28 cellular contexts compared by ENCODE assay signal in genomic region chrX:130801901-130802300, GRCh38.
DNase-seq lines count a peak whose midpoint lies in the region; TF ChIP-seq lines count a peak whose summit lies in the region.
"Had no signal": no experiment of that assay in that cellular context is flagged by ENCODE, and none has a peak within 500 bp of the region (broad histone marks: within the 10 kb centered on the region; RNA-seq: fewer than 3 reads in every experiment).

No MANE protein-coding gene starts in this region.

- H3K36me3 Mint-ChIP-seq in HFFc6 (ENCODE audit: low read depth), result no peaks in the 10 kb centered on the region
- H3K36me3 Mint-ChIP-seq: activated CD8-positive, alpha-beta memory T cell treated with anti-CD3 and anti-CD28 coated beads, Interleukin-2, amount 10 ng/mL, durations not matched to agents 7 days and 5 days; stimulated activated memory B cell treated with anti-CD40 and anti-IgM and Interleukin-4, amounts not matched to agents 10 μg/mL and 1 μg/mL and 100 μg/mL, for 72 hours had no signal

- TF ChIP-seq CTCF in cardiac fibroblast (IDR thresholded peaks at IDR 0.05; ENCODE audit: low read depth, low read length) (no peak), HFFc6 (IDR thresholded peaks at IDR 0.05) (no peak)

- peaks cover 21% of the 10 kb centered on the region for H3K4me1 Mint-ChIP-seq in HFFc6 (ENCODE audit: low read depth)
- H3K4me1 Mint-ChIP-seq: activated CD8-positive, alpha-beta memory T cell treated with anti-CD3 and anti-CD28 coated beads, Interleukin-2, amount 10 ng/mL, durations not matched to agents 7 days and 5 days; activated naive CD8-positive, alpha-beta T cell treated with anti-CD3 and anti-CD28 coated beads, Interleukin-2, amount 50 U/mL, for 24 hours; central memory CD8-positive, alpha-beta T cell; stimulated activated memory B cell treated with anti-CD40 and anti-IgM and Interleukin-4, amounts not matched to agents 10 μg/mL and 1 μg/mL and 100 μg/mL, for 72 hours had no signal

- H3K4me3 ChIP-seq in cardiac fibroblast (replicated peaks in 1 of 2; ENCODE audit: low read depth in 2 of 2, low read length in 2 of 2), result no peak overlapping the region
- H3K4me3 ChIP-seq: BLaER1, esophagus squamous epithelium, ovary, transverse colon had no signal

- no peaks in the 10 kb centered on the region for H3K27me3 Mint-ChIP-seq in HFFc6 (ENCODE audit: insufficient read depth)
- H3K27me3 Mint-ChIP-seq: activated CD8-positive, alpha-beta memory T cell treated with anti-CD3 and anti-CD28 coated beads, Interleukin-2, amount 10 ng/mL, durations not matched to agents 7 days and 5 days; activated naive CD8-positive, alpha-beta T cell treated with anti-CD3 and anti-CD28 coated beads, Interleukin-2, amount 50 U/mL, for 24 hours; central memory CD8-positive, alpha-beta T cell; stimulated activated memory B cell treated with anti-CD40 and anti-IgM and Interleukin-4, amounts not matched to agents 10 μg/mL and 1 μg/mL and 100 μg/mL, for 72 hours had no signal

- H3K27ac Mint-ChIP-seq in HFFc6, result no peak overlapping the region
- H3K27ac Mint-ChIP-seq: activated CD8-positive, alpha-beta memory T cell treated with anti-CD3 and anti-CD28 coated beads, Interleukin-2, amount 10 ng/mL, durations not matched to agents 7 days and 5 days; activated naive CD8-positive, alpha-beta T cell treated with anti-CD3 and anti-CD28 coated beads, Interleukin-2, amount 50 U/mL, for 24 hours; nephron progenitor cell; stimulated activated memory B cell treated with anti-CD40 and anti-IgM and Interleukin-4, amounts not matched to agents 10 μg/mL and 1 μg/mL and 100 μg/mL, for 72 hours had no signal

- H3K9me3 Mint-ChIP-seq in HFFc6, result no peaks in the 10 kb centered on the region
- H3K9me3 Mint-ChIP-seq: activated naive CD8-positive, alpha-beta T cell treated with anti-CD3 and anti-CD28 coated beads, Interleukin-2, amount 50 U/mL, for 24 hours; central memory CD8-positive, alpha-beta T cell; nephron progenitor cell; stimulated activated memory B cell treated with anti-CD40 and anti-IgM and Interleukin-4, amounts not matched to agents 10 μg/mL and 1 μg/mL and 100 μg/mL, for 72 hours had no signal

- peak; percentile 1 for DNase-seq in GM03348 (ENCODE audit: low spot score)
- DNase-seq in OCI-M1 (lab: John Stamatoyannopoulos, UW), result peak; percentile 87
- DNase-seq in cardiac fibroblast (ENCODE audit: low read depth in 2 of 2), result peak; percentile 2 to 29
- DNase-seq in iPS-NIHi7 (ENCODE audit: extremely low spot score), result peak; percentile 18
- DNase-seq in NCI-H1436 treated with DMSO at 0.1 percent for 48 hours (lab: John Stamatoyannopoulos, UW), result no peak
- DNase-seq in HFFc6, result no peak
- DNase-seq in activated T-cell treated with anti-CD3 and anti-CD28 coated beads for 4 hours, result no peak
- no peak for DNase-seq in HCEC 1CT
- DNase-seq: ACHN; activated CD4-positive, alpha-beta T cell treated with anti-CD3 and anti-CD28 coated beads, Interleukin-2, amount 50 U/mL, for 4 hours; activated CD8-positive, alpha-beta memory T cell treated with anti-CD3 and anti-CD28 coated beads, Interleukin-2, amount 10 ng/mL, durations not matched to agents 7 days and 5 days; activated naive CD8-positive, alpha-beta T cell treated with anti-CD3 and anti-CD28 coated beads, Interleukin-2, amount 50 U/mL, for 24 hours; activated T-cell treated with anti-CD3 and anti-CD28 coated beads, Interleukin-2, amount 50 U/mL, for 48 hours; dermis blood vessel endothelial cell; esophagus squamous epithelium; mammary epithelial cell; MM.1S; NCI-H2029; NCI-H226; NCI-H526 treated with DMSO at 0.1 percent for 48 hours; nephron progenitor cell; ovary; stimulated activated CD4-positive, alpha-beta T cell treated with anti-CD3 and anti-CD28 coated beads, Interleukin-15, amount 100 ng/mL, for 24 hours; T1000; transverse colon had no signal

- H3K4me3 Mint-ChIP-seq in HFFc6, result no peak overlapping the region
- H3K4me3 Mint-ChIP-seq: activated CD8-positive, alpha-beta memory T cell treated with anti-CD3 and anti-CD28 coated beads, Interleukin-2, amount 10 ng/mL, durations not matched to agents 7 days and 5 days; activated naive CD8-positive, alpha-beta T cell treated with anti-CD3 and anti-CD28 coated beads, Interleukin-2, amount 50 U/mL, for 24 hours; central memory CD8-positive, alpha-beta T cell; nephron progenitor cell; stimulated activated memory B cell treated with anti-CD40 and anti-IgM and Interleukin-4, amounts not matched to agents 10 μg/mL and 1 μg/mL and 100 μg/mL, for 72 hours had no signal

Comparison
In these comparisons a context has a peak if more than half of its experiments do, and no peak if none do; other contexts are left out.
1. DNase-seq: peak in GM03348 (single experiment), OCI-M1 (single experiment), cardiac fibroblast (2 of 2) and iPS-NIHi7 (single experiment); none in NCI-H1436 treated with DMSO at 0.1 percent for 48 hours (single experiment), HFFc6 (single experiment), activated T-cell treated with anti-CD3 and anti-CD28 coated beads for 4 hours (single experiment) and HCEC 1CT (single experiment).